In genomic region chr15:92831459-92832229, GRCh38 we compare ENCODE assay signal across 8 cellular contexts.
DNase-seq lines count a peak whose midpoint lies in the region; ATAC-seq and FAIRE-seq lines count a peak whose summit lies in the region.

No MANE protein-coding gene starts in this region.

- CTCF ChIA-PET in activated CD8-positive, alpha-beta memory T cell treated with anti-CD3 and anti-CD28 coated beads, Interleukin-2, amount 10 ng/mL, durations not matched to agents 7 days and 5 days (lab: Charles Lee) = interaction anchor here (0.8 to 4.6 kb wide), 14 partner anchors 11 to 84 kb away, joined by 3 to 58 read pairs (median 4); partner anchors contain the start of gene CHD2

- H3K9me3 ChIP-seq in endocrine pancreas (ENCODE audit: control insufficient read depth, low read length) = no peaks in the 10 kb centered on the region

- H3K27ac Mint-ChIP-seq in activated CD8-positive, alpha-beta memory T cell treated with anti-CD3 and anti-CD28 coated beads, Interleukin-2, amount 10 ng/mL, durations not matched to agents 7 days and 5 days = peak overlapping the region; percentile 98

- DNase-seq in COR-L47 (lab: John Stamatoyannopoulos, UW) (peak; percentile 96), HTR-8/SVneo (ENCODE audit: insufficient read length, low spot score) (peak; percentile 87), NOMO-1 treated with DMSO at 0.1 percent for 48 hours (lab: John Stamatoyannopoulos, UW; ENCODE audit: unreplicated experiment) (peak; percentile 94), midbrain (lab: John Stamatoyannopoulos, UW) (peak; percentile 95)
- peak; percentile 96 for DNase-seq in activated CD8-positive, alpha-beta memory T cell treated with anti-CD3 and anti-CD28 coated beads, Interleukin-2, amount 10 ng/mL, durations not matched to agents 7 days and 5 days
- peak; percentile 90 to 92 for DNase-seq in stimulated activated CD8-positive, alpha-beta memory T cell treated with anti-CD3 and anti-CD28 coated beads, Interleukin-15, amount 100 ng/mL, for 48 hours (ENCODE audit: low read depth in 2 of 2)

- no peaks in the 10 kb centered on the region for H3K36me3 ChIP-seq in endocrine pancreas (ENCODE audit: control insufficient read depth, insufficient read depth, low read length)

- H3K36me3 Mint-ChIP-seq in activated CD8-positive, alpha-beta memory T cell treated with anti-CD3 and anti-CD28 coated beads, Interleukin-2, amount 10 ng/mL, durations not matched to agents 7 days and 5 days = no peaks in the 10 kb centered on the region

- no peaks in the 10 kb centered on the region for H3K9me3 Mint-ChIP-seq in activated CD8-positive, alpha-beta memory T cell treated with anti-CD3 and anti-CD28 coated beads, Interleukin-2, amount 10 ng/mL, durations not matched to agents 7 days and 5 days (ENCODE audit: low read depth)

- H3K27me3 ChIP-seq in endocrine pancreas (ENCODE audit: control insufficient read depth, insufficient read depth, low read length) = no peaks in the 10 kb centered on the region

- peak overlapping the region; percentile 69 for H3K4me3 ChIP-seq in endocrine pancreas (ENCODE audit: control insufficient read depth, insufficient read depth, low read length)

- H3K4me1 ChIP-seq in endocrine pancreas (ENCODE audit: control insufficient read depth, insufficient read depth, low read length) = peaks cover 12% of the 10 kb centered on the region

- peak overlapping the region; percentile 68 for H3K4me3 Mint-ChIP-seq in activated CD8-positive, alpha-beta memory T cell treated with anti-CD3 and anti-CD28 coated beads, Interleukin-2, amount 10 ng/mL, durations not matched to agents 7 days and 5 days

- no peaks in the 10 kb centered on the region for H3K27me3 Mint-ChIP-seq in activated CD8-positive, alpha-beta memory T cell treated with anti-CD3 and anti-CD28 coated beads, Interleukin-2, amount 10 ng/mL, durations not matched to agents 7 days and 5 days

- peak; percentile 97 for ATAC-seq in GM21381 (IDR thresholded peaks at IDR 0.05; ENCODE audit: unreplicated experiment)
- ATAC-seq in activated CD8-positive, alpha-beta memory T cell treated with anti-CD3 and anti-CD28 coated beads, Interleukin-2, amount 10 ng/mL, durations not matched to agents 7 days and 5 days = peak; percentile 97

- no peak for FAIRE-seq in HTR-8/SVneo (lab: Jason Lieb, UNC)

- H3K4me1 Mint-ChIP-seq in activated CD8-positive, alpha-beta memory T cell treated with anti-CD3 and anti-CD28 coated beads, Interleukin-2, amount 10 ng/mL, durations not matched to agents 7 days and 5 days = peaks cover 42% of the 10 kb centered on the region

- H3K9ac ChIP-seq in endocrine pancreas (ENCODE audit: control insufficient read depth, insufficient read depth, low read length) = peak overlapping the region; percentile 61

Comparison
In these comparisons a context has a peak if more than half of its experiments do, and no peak if none do; other contexts are left out.
1. Peak in every context shown above with its lines: DNase-seq, ATAC-seq and H3K4me3 ChIP-seq.